In the genomic region with DNA sequence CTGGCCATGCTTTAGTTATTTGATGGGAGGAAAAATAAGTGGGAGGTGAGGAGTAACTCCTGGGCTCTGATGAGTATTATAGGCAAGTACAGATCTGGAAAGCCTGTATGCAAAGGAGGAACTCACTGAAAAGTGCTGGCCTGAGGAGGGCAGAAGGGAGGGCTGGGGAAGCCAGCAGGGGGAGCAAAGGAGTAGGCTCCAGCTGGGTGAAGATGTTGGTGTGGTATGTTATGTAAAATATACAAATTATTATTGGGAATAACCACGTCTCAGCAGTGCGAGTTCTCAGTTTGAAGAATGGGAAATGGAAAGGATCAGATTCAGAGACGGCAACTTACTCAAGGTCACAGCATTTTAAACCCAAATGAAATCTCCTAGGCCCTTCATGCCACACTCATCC, we compare ENCODE assay signal across 7 cellular contexts. TPM values are rescaled to one million over a fixed set of nuclear protein-coding genes. Genes with fewer than 3 reads are reported as not detected.
DNase-seq lines count a peak whose midpoint lies in the region; ATAC-seq, FAIRE-seq and TF ChIP-seq lines count a peak whose summit lies in the region.
"Not testable (repeated sequence)": the region's sequence is repeated elsewhere in the genome, so short reads cannot be mapped to it uniquely, and the experiment has no call there.

No MANE protein-coding gene starts in this region.

- ATAC-seq in memory B cell (ENCODE audit: low read depth): not testable (repeated sequence)

- H3K4me3 Mint-ChIP-seq in astrocyte (ENCODE audit: unreplicated experiment); memory B cell: not testable (repeated sequence)

- not testable (repeated sequence) for H2AFZ ChIP-seq in astrocyte (ENCODE audit: low read depth, low read length)

- not testable (repeated sequence) for FAIRE-seq in astrocyte (lab: Jason Lieb, UNC)

- not testable (repeated sequence) for TF ChIP-seq POLR2A in NB4 (IDR thresholded peaks at IDR 0.05; ENCODE audit: extremely low read depth, insufficient read length)

- not testable (repeated sequence) for H3K27ac ChIP-seq in astrocyte (ENCODE audit: low read depth, low read length)

- not testable (repeated sequence) for H3K9ac ChIP-seq in astrocyte (ENCODE audit: low read length)

- H3K4me1 Mint-ChIP-seq in astrocyte (ENCODE audit: low read depth, unreplicated experiment): not testable (repeated sequence)
- peaks cover 12% of the 10 kb centered on the region for H3K4me1 Mint-ChIP-seq in memory B cell

- not testable (repeated sequence) for H4K20me1 ChIP-seq in astrocyte (ENCODE audit: insufficient read depth, low read length)

- H3K27me3 ChIP-seq in astrocyte (ENCODE audit: insufficient read depth, low read length): not testable (repeated sequence)

- not testable (repeated sequence) for H3K4me3 ChIP-seq in NB4 (ENCODE audit: low read depth, low read length); astrocyte (ENCODE audit: insufficient read depth, low read depth, low read length); fibroblast of villous mesenchyme (ENCODE audit: low read depth, low read length)

- H3K27ac Mint-ChIP-seq in astrocyte (ENCODE audit: unreplicated experiment); memory B cell: not testable (repeated sequence)

- DNase-seq in EL: peak; percentile 32
- peak; percentile 74 for DNase-seq in NB4 (ENCODE audit: low read depth)
- DNase-seq in activated CD4-positive, alpha-beta T cell treated with anti-CD3 and anti-CD28 coated beads, Interleukin-2, amount 50 U/mL, for 4 hours: peak; percentile 62 to 67
- not testable (repeated sequence) for DNase-seq in astrocyte (ENCODE audit: low read depth)
- DNase-seq in fibroblast of villous mesenchyme (ENCODE audit: low read depth): peak; percentile 45
- peak; percentile 50 to 51 for DNase-seq in memory B cell (ENCODE audit: low spot score in 2 of 2)
- peak; percentile 74 for DNase-seq in stimulated activated CD4-positive, alpha-beta T cell treated with anti-CD3 and anti-CD28 coated beads, Interleukin-15, amount 100 ng/mL, for 24 hours

- not testable (repeated sequence) for H3K4me2 ChIP-seq in astrocyte (ENCODE audit: low read length)

- H3K4me1 ChIP-seq in astrocyte (ENCODE audit: insufficient read depth, low read length): not testable (repeated sequence)

- H3K36me3 Mint-ChIP-seq in astrocyte (ENCODE audit: low read depth, unreplicated experiment); memory B cell: not testable (repeated sequence)

- H3K9me3 Mint-ChIP-seq in astrocyte (ENCODE audit: unreplicated experiment); memory B cell: not testable (repeated sequence)

- not testable (repeated sequence) for H3K36me3 ChIP-seq in astrocyte (ENCODE audit: insufficient read depth, low read length)

- H3K27me3 Mint-ChIP-seq in astrocyte (ENCODE audit: low read depth, unreplicated experiment); memory B cell: not testable (repeated sequence)

- not testable (repeated sequence) for H3K9me3 ChIP-seq in astrocyte (ENCODE audit: insufficient read depth, low read depth, low read length)

- TF ChIP-seq CTCF in NB4 (IDR thresholded peaks at IDR 0.05; ENCODE audit: low read depth, low read length) (peak; percentile 43), astrocyte (IDR thresholded peaks at IDR 0.05; ENCODE audit: insufficient read depth, low read depth, low read length) (peak; percentile 31), fibroblast of villous mesenchyme (IDR thresholded peaks at IDR 0.05; ENCODE audit: insufficient read depth, low read depth, low read length) (peak; percentile 44)

- H3K79me2 ChIP-seq in astrocyte (ENCODE audit: insufficient read depth, low read length): not testable (repeated sequence)

RNA-seq across cellular contexts. Expression of a gene that starts 39.9 kb away (rescaled TPM):
- 13.0 and 14.1 TPM in 2 replicates for total RNA-seq in astrocyte
- total RNA-seq in fibroblast of villous mesenchyme: 7.8 and 8.1 TPM in 2 replicates
